Comparison of ENCODE assay signal across 8 cellular contexts in genomic region chr3:133821767-133822638, GRCh38. TPM values are rescaled to one million over a fixed set of nuclear protein-coding genes. Genes with fewer than 3 reads are reported as not detected.
DNase-seq lines count a peak whose midpoint lies in the region; ATAC-seq and TF ChIP-seq lines count a peak whose summit lies in the region.

No MANE protein-coding gene starts in this region.

- H3K27ac ChIP-seq in OCI-LY1 (ENCODE audit: low read depth, low read length, poor library complexity, severe bottlenecking) (no peak overlapping the region), prostate gland (no peak overlapping the region)

- H3K27me3 Mint-ChIP-seq in progenitor cell of endocrine pancreas: no peaks in the 10 kb centered on the region
- no peaks in the 10 kb centered on the region for H3K27me3 Mint-ChIP-seq in activated T-helper 17 cell treated with anti-CD3 and anti-CD28 coated beads, Interleukin-2, amount 50 U/mL, for 72 hours

- peaks cover 68% of the 10 kb centered on the region for H3K36me3 ChIP-seq in OCI-LY1 (ENCODE audit: insufficient read depth, low read length)
- H3K36me3 ChIP-seq in prostate gland: peaks cover 0 to 3% of the 10 kb centered on the region in 2 donors

- H3K27me3 ChIP-seq in OCI-LY1 (ENCODE audit: insufficient read depth, low read length) (no peaks in the 10 kb centered on the region), prostate gland (replicated peaks; ENCODE audit: insufficient read depth) (no peaks in the 10 kb centered on the region)

- TF ChIP-seq CTCF in GM12873 (IDR thresholded peaks at IDR 0.05; ENCODE audit: insufficient read depth, low read depth, low read length, missing control alignments) (peak; percentile 53), OCI-LY1 (IDR thresholded peaks at IDR 0.05; ENCODE audit: low read length) (peak; percentile 77), progenitor cell of endocrine pancreas (IDR thresholded peaks at IDR 0.05; ENCODE audit: unreplicated experiment) (peak; percentile 32), prostate gland (IDR thresholded peaks at IDR 0.05) (no peak)

- H3K9ac ChIP-seq in OCI-LY1 (ENCODE audit: low read length): no peak overlapping the region

- intact Hi-C loops in prostate gland (cut with DNase I): loop anchor here (2.0 to 10.0 kb wide), 2 partner anchors 107 to 393 kb away; no protein-coding TSS in a partner anchor

- H3F3A ChIP-seq in OCI-LY1 (ENCODE audit: insufficient read depth, low read length): no peaks in the 10 kb centered on the region

- H3K4me3 Mint-ChIP-seq in progenitor cell of endocrine pancreas (ENCODE audit: low read depth): no peak overlapping the region
- no peak overlapping the region for H3K4me3 Mint-ChIP-seq in activated T-helper 17 cell treated with anti-CD3 and anti-CD28 coated beads, Interleukin-2, amount 50 U/mL, for 72 hours

- H3K4me1 ChIP-seq in OCI-LY1 (ENCODE audit: insufficient read depth, low read length, severe bottlenecking) (no peaks in the 10 kb centered on the region), prostate gland (replicated peaks) (no peaks in the 10 kb centered on the region)

- no peaks in the 10 kb centered on the region for H3K9me2 ChIP-seq in OCI-LY1 (ENCODE audit: low read depth, low read length)

- TF ChIP-seq POLR2A in prostate gland (IDR thresholded peaks at IDR 0.05): no peak

- no peak overlapping the region for H3K27ac Mint-ChIP-seq in progenitor cell of endocrine pancreas
- H3K27ac Mint-ChIP-seq in activated T-helper 17 cell treated with anti-CD3 and anti-CD28 coated beads, Interleukin-2, amount 50 U/mL, for 72 hours: no peak overlapping the region

- peak; percentile 76 for DNase-seq in fibroblast of peridontal ligament (ENCODE audit: extremely low read depth)
- DNase-seq in progenitor cell of endocrine pancreas (ENCODE audit: low spot score, unreplicated experiment): no peak
- no peak for DNase-seq in KG1 (lab: John Stamatoyannopoulos, UW)
- DNase-seq in prostate gland (ENCODE audit: low spot score): no peak

- H3K4me3 ChIP-seq in OCI-LY1 (ENCODE audit: low read depth, low read length, poor library complexity, severe bottlenecking) (no peak overlapping the region), prostate gland (no peak overlapping the region)

- WGBS in prostate gland: 75% methylated on average over 8 of the region's 8 CpGs

- H3K9me3 Mint-ChIP-seq in progenitor cell of endocrine pancreas (ENCODE audit: low read depth): no peaks in the 10 kb centered on the region
- no peaks in the 10 kb centered on the region for H3K9me3 Mint-ChIP-seq in activated T-helper 17 cell treated with anti-CD3 and anti-CD28 coated beads, Interleukin-2, amount 50 U/mL, for 72 hours

- peaks cover 9% of the 10 kb centered on the region for H3K36me3 Mint-ChIP-seq in progenitor cell of endocrine pancreas (ENCODE audit: insufficient read depth)
- H3K36me3 Mint-ChIP-seq in activated T-helper 17 cell treated with anti-CD3 and anti-CD28 coated beads, Interleukin-2, amount 50 U/mL, for 72 hours (ENCODE audit: low read depth): peaks cover 90% of the 10 kb centered on the region

- H3K79me2 ChIP-seq in OCI-LY1 (ENCODE audit: insufficient read depth, low read length): no peaks in the 10 kb centered on the region

- H3K9me3 ChIP-seq in OCI-LY1 (ENCODE audit: low read length): no peaks in the 10 kb centered on the region
- H3K9me3 ChIP-seq in prostate gland: no peaks in the 10 kb centered on the region

- no peaks in the 10 kb centered on the region for H3K4me1 Mint-ChIP-seq in progenitor cell of endocrine pancreas (ENCODE audit: low read depth)
- H3K4me1 Mint-ChIP-seq in activated T-helper 17 cell treated with anti-CD3 and anti-CD28 coated beads, Interleukin-2, amount 50 U/mL, for 72 hours: no peaks in the 10 kb centered on the region

- no peak overlapping the region for H3K4me2 ChIP-seq in OCI-LY1 (ENCODE audit: low read length)

- no peaks in the 10 kb centered on the region for H4K20me1 ChIP-seq in OCI-LY1 (ENCODE audit: insufficient read depth, low read length)

- no peak overlapping the region for H2AFZ ChIP-seq in OCI-LY1 (ENCODE audit: low read length)

- ATAC-seq in GM19023 (IDR thresholded peaks at IDR 0.05; ENCODE audit: unreplicated experiment): no peak
- ATAC-seq in activated T-helper 17 cell treated with anti-CD3 and anti-CD28 coated beads, Interleukin-2, amount 50 U/mL, for 72 hours (replicated peaks): no peak

RNA-seq across cellular contexts. Expression of gene SRPRB, which starts 16.4 kb away (rescaled TPM):
- total RNA-seq in progenitor cell of endocrine pancreas: 38.2 and 49.1 TPM in 2 replicates
- total RNA-seq in prostate gland: 10 to 100 TPM; 25.5 to 29.1 TPM
- total RNA-seq in activated T-helper 17 cell treated with anti-CD3 and anti-CD28 coated beads, Interleukin-2, amount 50 U/mL, for 72 hours: 10 to 100 TPM; 26.2 to 80.6 TPM

Comparison
In these comparisons a context has a peak if more than half of its experiments do, and no peak if none do; other contexts are left out.
1. CTCF ChIP-seq: peak in GM12873 (single experiment), OCI-LY1 (single experiment) and progenitor cell of endocrine pancreas (single experiment); none in prostate gland (0 of 4).